Comparison of ENCODE assay signal across 23 cellular contexts in the genomic region with DNA sequence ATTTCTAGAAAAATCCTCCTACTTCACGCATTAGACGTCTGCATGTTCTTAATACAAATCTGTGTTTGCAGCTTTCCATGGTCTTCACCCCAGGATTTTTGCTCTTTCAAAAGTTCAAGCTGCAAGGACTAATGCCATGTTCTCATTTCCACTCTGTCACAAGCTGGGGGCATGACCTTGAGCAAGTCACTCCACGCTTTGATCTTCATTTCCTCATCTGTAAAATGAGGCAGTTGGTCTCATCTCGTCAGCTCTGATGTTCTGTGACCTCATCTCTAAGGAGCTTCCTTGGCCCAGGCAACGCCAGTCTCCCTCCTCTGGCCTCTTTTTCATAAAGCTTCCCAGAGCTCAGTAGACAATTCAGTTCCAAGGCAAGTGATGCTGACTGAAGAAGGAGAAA.
"Had no signal": no experiment of that assay in that cellular context is flagged by ENCODE, and none has a peak within 500 bp of the region (broad histone marks: within the 10 kb centered on the region; RNA-seq: fewer than 3 reads in every experiment).

No MANE protein-coding gene starts in this region.

- ATAC-seq: mucosa of descending colon; naive thymus-derived CD4-positive, alpha-beta T cell; natural killer cell treated with Interleukin-12 subunit alpha and Interleukin-12 subunit beta and Interleukin-15 and Interleukin-18, amount 100 ng/mL, for 72 hours; right cardiac atrium; stimulated activated effector memory CD8-positive, alpha-beta T cell treated with anti-CD3 and anti-CD28 coated beads, Interleukin-12 subunit alpha, Interleukin-12 subunit beta, amount 100 ng/mL, for 72 hours; upper lobe of right lung had no signal

- H3K27ac ChIP-seq: left ventricle myocardium inferior, ovary, prostate gland, sigmoid colon, spleen, suprapubic skin, thoracic aorta, tibial artery, upper lobe of right lung, uterus had no signal

- H3K4me3 ChIP-seq: left ventricle myocardium inferior, lung, mucosa of descending colon, ovary, prostate gland, sigmoid colon, spleen, suprapubic skin, thoracic aorta, tibial artery, upper lobe of right lung, uterus had no signal

- DNase-seq: islet precursor cell; left ventricle myocardium inferior; midbrain; mucosa of descending colon; naive thymus-derived CD4-positive, alpha-beta T cell; ovary; retina; right cardiac atrium; sigmoid colon; small intestine; spleen; stimulated activated CD4-positive, alpha-beta T cell treated with anti-CD3 and anti-CD28 coated beads, Interleukin-4, amount 100 ng/mL, for 24 hours; stimulated activated naive CD4-positive, alpha-beta T cell; tibial artery; trophoblast cell; upper lobe of right lung; uterus had no signal

- H3K27me3 ChIP-seq: ovary, sigmoid colon, spleen, suprapubic skin, tibial artery, upper lobe of right lung, uterus had no signal

- H3K36me3 ChIP-seq: left ventricle myocardium inferior, ovary, prostate gland, sigmoid colon, spleen, suprapubic skin, thoracic aorta, tibial artery, upper lobe of right lung, uterus had no signal

- H3K4me1 ChIP-seq: prostate gland, sigmoid colon, spleen, tibial artery, upper lobe of right lung, uterus had no signal

- FAIRE-seq: small intestine had no signal

- H3K9me3 ChIP-seq: left ventricle myocardium inferior, mucosa of descending colon, ovary, prostate gland, sigmoid colon, spleen, suprapubic skin, thoracic aorta, tibial artery, upper lobe of right lung, uterus had no signal
